10 cellular contexts compared by ENCODE assay signal in the genomic region with DNA sequence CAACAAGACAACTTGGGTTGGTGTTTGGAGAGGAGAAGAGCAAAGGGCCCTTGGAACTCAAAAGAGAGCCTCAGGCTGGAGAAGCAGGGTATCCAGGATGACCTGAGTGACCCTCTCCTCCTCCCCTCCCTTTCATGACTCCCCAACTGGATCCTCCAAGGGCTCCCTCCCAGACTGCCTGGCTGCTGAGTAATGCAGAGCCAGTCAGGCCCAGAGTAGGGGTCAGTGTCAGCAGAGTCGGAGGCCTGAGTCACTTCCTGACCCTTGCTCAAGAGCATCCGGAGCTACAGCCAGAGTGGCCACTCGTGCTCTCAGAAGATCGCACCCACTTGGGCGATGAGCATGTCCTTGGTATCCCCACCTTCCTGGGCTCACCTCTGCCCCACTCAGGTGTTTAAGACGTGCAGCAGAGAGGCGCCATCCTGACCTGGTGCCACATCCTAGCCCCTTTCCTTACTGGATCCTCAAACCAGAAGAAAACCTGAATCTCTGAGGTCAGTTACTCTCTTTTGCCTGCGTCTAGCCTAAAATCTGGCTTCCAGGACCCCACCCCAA. TPM values are rescaled to one million over a fixed set of nuclear protein-coding genes. Genes with fewer than 3 reads are reported as not detected.
A peak's percentile ranks its signal among the peaks of the same experiment; 100 is the strongest.
DNase-seq lines count a peak whose midpoint lies in the region; ATAC-seq and TF ChIP-seq lines count a peak whose summit lies in the region.
"Had no signal": no experiment of that assay in that cellular context is flagged by ENCODE, and none has a peak within 500 bp of the region (broad histone marks: within the 10 kb centered on the region; RNA-seq: fewer than 3 reads in every experiment).

No MANE protein-coding gene starts in this region.

- H3K18ac ChIP-seq in trophoblast cell (ENCODE audit: low read length) = no peak overlapping the region

- H3K23ac ChIP-seq in trophoblast cell (ENCODE audit: low read length) = no peak overlapping the region

- no peak overlapping the region for H3K14ac ChIP-seq in trophoblast cell (ENCODE audit: low read length)

- H3K27ac Mint-ChIP-seq in T-helper 2 cell treated with Interferon-gamma antibody and Interleukin-4, amounts not matched to agents 5 μg/mL and 100 μg/mL, for 36 hours = no peak overlapping the region

- H4K91ac ChIP-seq in trophoblast cell (ENCODE audit: low read depth, low read length) = no peak overlapping the region

- H4K12ac ChIP-seq in trophoblast cell (ENCODE audit: low read depth, low read length) = no peak overlapping the region

- no peak for TF ChIP-seq CTCF in fibroblast of villous mesenchyme (IDR thresholded peaks at IDR 0.05; ENCODE audit: insufficient read depth, low read depth, low read length)

- no peak overlapping the region for H2BK120ac ChIP-seq in trophoblast cell (ENCODE audit: insufficient read depth, low read length, poor library complexity)

- ATAC-seq in SK-N-SH treated with all-trans-retinoic acid at 6 μM for 48 hours (peak; percentile 35), GM18511 (IDR thresholded peaks at IDR 0.05; ENCODE audit: unreplicated experiment) (no peak)

- no CpG with 5 or more reads among the region's 8 CpGs for WGBS in trophoblast cell (ENCODE audit: extremely low coverage, insufficient coverage, insufficient read length)

- H3K9me3 ChIP-seq in trophoblast cell (ENCODE audit: insufficient read depth, low read depth, low read length) = no peaks in the 10 kb centered on the region
- no peaks in the 10 kb centered on the region for H3K9me3 ChIP-seq in HAP-1
- H3K9me3 ChIP-seq: vagina had no signal

- H3K4me3 ChIP-seq in fibroblast of villous mesenchyme (ENCODE audit: low read depth, low read length) (no peak overlapping the region), trophoblast cell (ENCODE audit: low read depth, low read length) (no peak overlapping the region), HAP-1 (no peak overlapping the region)
- H3K4me3 ChIP-seq: vagina had no signal

- H3K9me3 Mint-ChIP-seq in T-helper 2 cell treated with Interferon-gamma antibody and Interleukin-4, amounts not matched to agents 5 μg/mL and 100 μg/mL, for 36 hours = no peaks in the 10 kb centered on the region

- H3K27me3 Mint-ChIP-seq in T-helper 2 cell treated with Interferon-gamma antibody and Interleukin-4, amounts not matched to agents 5 μg/mL and 100 μg/mL, for 36 hours (ENCODE audit: low read depth) = no peaks in the 10 kb centered on the region

- H3K79me1 ChIP-seq in trophoblast cell (ENCODE audit: low read length) = peaks cover 5% of the 10 kb centered on the region

- no peak overlapping the region for H4K8ac ChIP-seq in trophoblast cell (ENCODE audit: low read depth, low read length)

- H3K4me3 Mint-ChIP-seq in T-helper 2 cell treated with Interferon-gamma antibody and Interleukin-4, amounts not matched to agents 5 μg/mL and 100 μg/mL, for 36 hours = no peak overlapping the region

- in situ Hi-C loops in HAP-1 (cut with MboI; ENCODE audit: low sequenced_read_pairs) = no loop called here

- H3K9ac ChIP-seq in trophoblast cell (ENCODE audit: low read length) = no peak overlapping the region

- no peak overlapping the region for H3K4me2 ChIP-seq in trophoblast cell (ENCODE audit: low read length)

- no peak overlapping the region for H3K4ac ChIP-seq in trophoblast cell (ENCODE audit: low read depth, low read length)

- H3K36me3 Mint-ChIP-seq in T-helper 2 cell treated with Interferon-gamma antibody and Interleukin-4, amounts not matched to agents 5 μg/mL and 100 μg/mL, for 36 hours (ENCODE audit: low read depth) = no peaks in the 10 kb centered on the region

- H3K4me1 ChIP-seq in trophoblast cell (ENCODE audit: control insufficient read depth in 1 of 2, insufficient read depth in 2 of 2, low read length in 2 of 2) = peaks cover 37 to 39% of the 10 kb centered on the region in 2 experiments
- no peaks in the 10 kb centered on the region; the same call in 1 of the 2 replicates for H3K4me1 ChIP-seq in HAP-1

- DNase-seq in EL (peak; percentile 97), fibroblast of villous mesenchyme (ENCODE audit: low read depth) (peak; percentile 89), trophoblast cell (peak; percentile 41 to 55), HAP-1 (ENCODE audit: low spot score in 2 of 2) (no peak), substantia nigra (lab: John Stamatoyannopoulos, UW) (no peak)
- DNase-seq in T-helper 2 cell treated with Interferon-gamma antibody and Interleukin-4, amounts not matched to agents 5 μg/mL and 100 μg/mL, for 36 hours (ENCODE audit: low spot score) = no peak
- DNase-seq: activated gamma-delta T cell had no signal

- H3K27ac ChIP-seq in trophoblast cell (ENCODE audit: low read depth, low read length) (no peak overlapping the region), substantia nigra (ENCODE audit: low read depth, low read length, poor library complexity, severe bottlenecking) (no peak overlapping the region)
- H3K27ac ChIP-seq: vagina had no signal

- no peaks in the 10 kb centered on the region for H3K79me2 ChIP-seq in trophoblast cell (ENCODE audit: control insufficient read depth, insufficient read depth, low read length, poor library complexity)

- peak overlapping the region; percentile 25 for H2BK12ac ChIP-seq in trophoblast cell (ENCODE audit: low read length)

- H3K27me3 ChIP-seq in trophoblast cell (ENCODE audit: insufficient read depth, low read length) (no peaks in the 10 kb centered on the region), HAP-1 (ENCODE audit: low read depth) (no peaks in the 10 kb centered on the region)
- H3K27me3 ChIP-seq: vagina had no signal

- H2AFZ ChIP-seq in trophoblast cell (ENCODE audit: insufficient read depth, low read length, poor library complexity) = no peak overlapping the region

- H2BK5ac ChIP-seq in trophoblast cell (ENCODE audit: low read depth, low read length, poor library complexity) = no peak overlapping the region

- H2AK5ac ChIP-seq in trophoblast cell (ENCODE audit: low read length) = no peak overlapping the region

- no peaks in the 10 kb centered on the region for H3K36me3 ChIP-seq in trophoblast cell (ENCODE audit: control insufficient read depth in 1 of 2, insufficient read depth in 2 of 2, low read length in 2 of 2)
- no peaks in the 10 kb centered on the region for H3K36me3 ChIP-seq in HAP-1 (replicated peaks)
- H3K36me3 ChIP-seq: vagina had no signal

- H3K4me1 Mint-ChIP-seq in T-helper 2 cell treated with Interferon-gamma antibody and Interleukin-4, amounts not matched to agents 5 μg/mL and 100 μg/mL, for 36 hours (ENCODE audit: low read depth) = peaks cover 51% of the 10 kb centered on the region

TF ChIP-seq in SK-N-SH treated with all-trans-retinoic acid at 6 μM for 48 hours, 23 proteins besides CTCF, POLR2A, EP300 and RAD21:
- TF ChIP-seq GLIS3 (CRISPR knock-in tag; IDR thresholded peaks at IDR 0.05) (no peak), ZNF8 (CRISPR knock-in tag; IDR thresholded peaks at IDR 0.05) (no peak), SNAI2 (CRISPR knock-in tag; IDR thresholded peaks at IDR 0.05) (no peak), CSDC2 (CRISPR knock-in tag; IDR thresholded peaks at IDR 0.05) (no peak), OSR1 (CRISPR knock-in tag; IDR thresholded peaks at IDR 0.05) (no peak), ZFP3 (CRISPR knock-in tag; IDR thresholded peaks at IDR 0.05) (no peak), ISL1 (CRISPR knock-in tag; IDR thresholded peaks at IDR 0.05) (no peak), TOX (CRISPR knock-in tag; IDR thresholded peaks at IDR 0.05; ENCODE audit: borderline replicate concordance) (no peak), ZNF565 (CRISPR knock-in tag; conservative IDR thresholded peaks at IDR 0.05; ENCODE audit: low read depth) (no peak), ESRRG (CRISPR knock-in tag; IDR thresholded peaks at IDR 0.05) (no peak), ARNTL (CRISPR knock-in tag; IDR thresholded peaks at IDR 0.05; ENCODE audit: borderline replicate concordance, low read depth) (no peak), BACH2 (CRISPR knock-in tag; IDR thresholded peaks at IDR 0.05; ENCODE audit: borderline replicate concordance) (no peak)
- TF ChIP-seq, protein P1, sequence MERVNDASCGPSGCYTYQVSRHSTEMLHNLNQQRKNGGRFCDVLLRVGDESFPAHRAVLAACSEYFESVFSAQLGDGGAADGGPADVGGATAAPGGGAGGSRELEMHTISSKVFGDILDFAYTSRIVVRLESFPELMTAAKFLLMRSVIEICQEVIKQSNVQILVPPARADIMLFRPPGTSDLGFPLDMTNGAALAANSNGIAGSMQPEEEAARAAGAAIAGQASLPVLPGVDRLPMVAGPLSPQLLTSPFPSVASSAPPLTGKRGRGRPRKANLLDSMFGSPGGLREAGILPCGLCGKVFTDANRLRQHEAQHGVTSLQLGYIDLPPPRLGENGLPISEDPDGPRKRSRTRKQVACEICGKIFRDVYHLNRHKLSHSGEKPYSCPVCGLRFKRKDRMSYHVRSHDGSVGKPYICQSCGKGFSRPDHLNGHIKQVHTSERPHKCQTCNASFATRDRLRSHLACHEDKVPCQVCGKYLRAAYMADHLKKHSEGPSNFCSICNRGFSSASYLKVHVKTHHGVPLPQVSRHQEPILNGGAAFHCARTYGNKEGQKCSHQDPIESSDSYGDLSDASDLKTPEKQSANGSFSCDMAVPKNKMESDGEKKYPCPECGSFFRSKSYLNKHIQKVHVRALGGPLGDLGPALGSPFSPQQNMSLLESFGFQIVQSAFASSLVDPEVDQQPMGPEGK (CRISPR knock-in tag; IDR thresholded peaks at IDR 0.05; ENCODE audit: borderline replicate concordance) = no peak
TF ChIP-seq in SK-N-SH treated with all-trans-retinoic acid at 6 μM for 48 hours: peak in this region for 0.

RNA-seq across cellular contexts. Expression of gene MAPK13, which starts 2.8 kb away (rescaled TPM):
- 8.1 and 10.8 TPM in 2 replicates for total RNA-seq in fibroblast of villous mesenchyme
- polyA plus RNA-seq in trophoblast cell (2013) = 5.5 and 6.1 TPM in 2 replicates

Comparison
In these comparisons a context has a peak if more than half of its experiments do, and no peak if none do; other contexts are left out.
1. DNase-seq: peak in EL (single experiment), fibroblast of villous mesenchyme (single experiment) and trophoblast cell (2 of 2); none in HAP-1 (0 of 2), substantia nigra (0 of 49) and T-helper 2 cell treated with Interferon-gamma antibody and Interleukin-4, amounts not matched to agents 5 μg/mL and 100 μg/mL, for 36 hours (single experiment).